ENCODE assay signal across 8 cellular contexts in the genomic region with DNA sequence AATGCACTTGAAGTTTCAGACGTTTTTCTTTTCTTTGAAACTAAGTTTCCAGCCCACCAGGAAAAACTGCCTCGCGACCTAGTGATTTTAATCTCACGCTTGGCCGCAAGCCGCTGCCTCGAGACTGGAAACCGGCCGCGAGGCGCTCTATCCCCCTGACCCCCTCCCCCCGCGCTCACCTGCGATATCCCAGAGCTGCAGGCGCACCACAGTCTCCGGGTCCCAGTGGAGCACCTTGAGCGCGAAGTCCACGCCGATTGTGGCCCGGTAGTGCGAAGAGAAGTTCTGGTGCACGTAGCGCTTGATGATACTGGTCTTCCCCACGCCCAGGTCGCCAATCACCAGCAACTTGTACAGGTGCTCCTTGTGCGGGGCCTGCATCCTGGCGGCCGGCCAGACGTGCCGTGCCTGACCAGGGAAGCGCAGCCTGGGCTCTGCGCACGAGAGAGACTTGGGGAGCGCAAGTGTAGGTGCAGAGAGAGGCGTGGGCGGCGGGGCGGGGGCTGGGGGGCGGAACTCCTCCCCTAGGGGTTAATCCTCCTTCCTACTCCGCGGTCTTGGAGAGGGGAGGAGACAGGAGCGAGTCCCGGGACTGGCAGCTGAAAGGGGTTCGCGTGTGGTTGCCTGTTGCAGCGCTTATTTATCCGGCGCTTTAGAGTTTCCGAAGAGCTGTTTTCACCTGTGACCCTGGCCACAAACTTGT. TPM values are rescaled to one million over a fixed set of nuclear protein-coding genes. Genes with fewer than 3 reads are reported as not detected.
DNase-seq lines count a peak whose midpoint lies in the region; ATAC-seq and TF ChIP-seq lines count a peak whose summit lies in the region.

Gene RAB38 (minus strand): TSS at position 440 of the 703 bp plus-strand sequence. CDS start 59 bp downstream, at position 381.

- peak within 1 kb of the TSS; percentile 47 to 68 for H3K9ac ChIP-seq in stomach smooth muscle (ENCODE audit: low read length in 2 of 2)

- no peaks in the 10 kb centered on the region for H3K36me3 Mint-ChIP-seq in T-helper 1 cell treated with Interleukin-12 subunit alpha and Interleukin-12 subunit beta and Interleukin-4 antibody, amounts not matched to agents 30 μg/mL and 1 μg/mL, for 36 hours (ENCODE audit: low read depth)
- no peaks in the 10 kb centered on the region for H3K36me3 Mint-ChIP-seq in mesothelial cell of epicardium

- intact Hi-C loops in Right ventricle myocardium inferior (cut with DNase I) = no loop called here
- intact Hi-C loops in cardiac septum (cut with DNase I) = no loop called here

- ATAC-seq in Right ventricle myocardium inferior (peak; percentile 37), HG02973 (IDR thresholded peaks at IDR 0.05; ENCODE audit: unreplicated experiment) (peak; percentile 24)

- peak within 1 kb of the TSS; percentile 72 for H3K27ac Mint-ChIP-seq in T-helper 1 cell treated with Interleukin-12 subunit alpha and Interleukin-12 subunit beta and Interleukin-4 antibody, amounts not matched to agents 30 μg/mL and 1 μg/mL, for 36 hours
- H3K27ac Mint-ChIP-seq in mesothelial cell of epicardium = peak within 1 kb of the TSS; percentile 97

- H3K27ac ChIP-seq in stomach smooth muscle (ENCODE audit: low read length) = peak within 1 kb of the TSS; percentile 41

- no peaks in the 10 kb centered on the region for H3K36me3 ChIP-seq in stomach smooth muscle (ENCODE audit: control insufficient read depth in 2 of 2, insufficient read depth in 2 of 2, low read length in 2 of 2)

- H3K9me3 Mint-ChIP-seq in T-helper 1 cell treated with Interleukin-12 subunit alpha and Interleukin-12 subunit beta and Interleukin-4 antibody, amounts not matched to agents 30 μg/mL and 1 μg/mL, for 36 hours = no peaks in the 10 kb centered on the region
- H3K9me3 Mint-ChIP-seq in mesothelial cell of epicardium = no peaks in the 10 kb centered on the region

- H3K27me3 Mint-ChIP-seq in T-helper 1 cell treated with Interleukin-12 subunit alpha and Interleukin-12 subunit beta and Interleukin-4 antibody, amounts not matched to agents 30 μg/mL and 1 μg/mL, for 36 hours (ENCODE audit: low read depth) = peaks cover 4% of the 10 kb centered on the region
- H3K27me3 Mint-ChIP-seq in mesothelial cell of epicardium (ENCODE audit: low read depth) = no peaks in the 10 kb centered on the region

- TF ChIP-seq CTCF in mesothelial cell of epicardium (IDR thresholded peaks at IDR 0.05; ENCODE audit: unreplicated experiment) = no peak

- DNase-seq in Right ventricle myocardium inferior (ENCODE audit: missing footprints) (peak; percentile 65), cardiac septum (ENCODE audit: low spot score) (no peak), ecto neural progenitor cell (ENCODE audit: low spot score) (peak; percentile 81), mesothelial cell of epicardium (ENCODE audit: low spot score in 2 of 2, unreplicated experiment in 2 of 2) (peak; percentile 49 to 81), NCI-H1930 (lab: John Stamatoyannopoulos, UW) (no peak)

- peaks cover 43% of the 10 kb centered on the region for H3K4me1 Mint-ChIP-seq in T-helper 1 cell treated with Interleukin-12 subunit alpha and Interleukin-12 subunit beta and Interleukin-4 antibody, amounts not matched to agents 30 μg/mL and 1 μg/mL, for 36 hours (ENCODE audit: low read depth)
- peaks cover 78% of the 10 kb centered on the region for H3K4me1 Mint-ChIP-seq in mesothelial cell of epicardium

- H3K27me3 ChIP-seq in stomach smooth muscle (ENCODE audit: control insufficient read depth in 1 of 2, insufficient read depth in 2 of 2, low read length in 2 of 2) = no peaks in the 10 kb centered on the region

- H3K4me3 Mint-ChIP-seq in T-helper 1 cell treated with Interleukin-12 subunit alpha and Interleukin-12 subunit beta and Interleukin-4 antibody, amounts not matched to agents 30 μg/mL and 1 μg/mL, for 36 hours = peak within 1 kb of the TSS; percentile 76
- H3K4me3 Mint-ChIP-seq in mesothelial cell of epicardium = peak within 1 kb of the TSS; percentile 84

- no peaks in the 10 kb centered on the region for H3K9me3 ChIP-seq in stomach smooth muscle (ENCODE audit: control insufficient read depth in 2 of 2, low read length in 2 of 2)

- H3K4me1 ChIP-seq in stomach smooth muscle (ENCODE audit: control insufficient read depth, insufficient read depth, low read length) = peaks cover 8% of the 10 kb centered on the region

- H3K4me3 ChIP-seq in stomach smooth muscle (ENCODE audit: low read length in 2 of 2) = peak within 1 kb of the TSS; percentile 81 to 85

RNA-seq across cellular contexts. Expression of gene RAB38, which starts in this region (rescaled TPM):
- total RNA-seq in Right ventricle myocardium inferior (0.70 TPM), cardiac septum (0.22 TPM), mesothelial cell of epicardium (44.3 to 48.4 TPM (median 46.7 TPM) in 3 replicates)

Comparison
In these comparisons a context has a peak if more than half of its experiments do, and no peak if none do; other contexts are left out.
1. RNA of gene RAB38 (total RNA-seq): 44.3 to 48.4 TPM in mesothelial cell of epicardium; 0.70 TPM in Right ventricle myocardium inferior (single experiment) and 0.22 TPM in cardiac septum (single experiment); every median in the first group is over 10 times any median in the second.
2. Peak in DNase-seq and ATAC-seq in Right ventricle myocardium inferior; RNA of the gene not detected or under 1 TPM.
3. DNase-seq: peak in ecto neural progenitor cell (single experiment) and mesothelial cell of epicardium (2 of 2); none in cardiac septum (single experiment) and NCI-H1930 (0 of 2).